ENCODE assay signal across 9 cellular contexts in the genomic region with DNA sequence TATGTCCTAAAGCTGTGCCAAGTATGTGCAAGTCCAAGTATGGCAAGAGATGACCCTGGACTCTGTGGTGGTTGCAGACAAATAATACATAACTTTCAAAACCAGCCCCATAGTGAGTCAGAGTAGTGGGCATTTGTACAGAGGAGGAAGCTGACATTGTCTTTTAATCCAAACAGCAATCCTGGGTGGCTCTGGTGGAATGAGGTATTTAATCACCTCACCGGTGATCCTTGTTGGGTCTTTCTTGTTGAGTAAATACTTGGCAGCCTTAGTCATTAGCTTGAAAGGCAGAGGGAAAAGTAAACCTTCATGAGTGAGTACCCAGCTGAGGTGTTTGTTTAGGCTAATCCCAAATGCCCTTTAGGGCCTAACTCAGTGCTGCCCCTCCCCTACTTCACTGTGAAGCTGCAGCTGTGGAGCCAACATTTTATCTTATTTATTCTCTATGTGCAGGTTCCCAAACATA.
A peak's percentile ranks its signal among the peaks of the same experiment; 100 is the strongest.
DNase-seq lines count a peak whose midpoint lies in the region; ATAC-seq, FAIRE-seq and TF ChIP-seq lines count a peak whose summit lies in the region.
"Had no signal": no experiment of that assay in that cellular context is flagged by ENCODE, and none has a peak within 500 bp of the region (broad histone marks: within the 10 kb centered on the region; RNA-seq: fewer than 3 reads in every experiment).

No MANE protein-coding gene starts in this region.

- DNase-seq in DMS53 treated with DMSO at 0.1 percent for 48 hours (lab: John Stamatoyannopoulos, UW; ENCODE audit: unreplicated experiment) (peak; percentile 98), NCI-H146 treated with DMSO at 0.1 percent for 48 hours (lab: John Stamatoyannopoulos, UW; ENCODE audit: unreplicated experiment) (peak; percentile 87), astrocyte (ENCODE audit: low read depth) (peak; percentile 77), lung microvascular endothelial cell (ENCODE audit: low read depth in 2 of 2) (peak; percentile 25 to 51), MV-4-11 (lab: John Stamatoyannopoulos, UW) (no peak)
- DNase-seq in activated naive CD4-positive, alpha-beta T cell treated with Interleukin-2 at 50 U/mL for 16 hours = no peak
- DNase-seq: nucleus accumbens had no signal

- no peak overlapping the region for H3K4me2 ChIP-seq in astrocyte (ENCODE audit: low read length)

- H3K9ac ChIP-seq in astrocyte (ENCODE audit: low read length) = no peak overlapping the region

- no peak overlapping the region for H2AFZ ChIP-seq in astrocyte (ENCODE audit: low read depth, low read length)

- no peak overlapping the region for H3K4me3 Mint-ChIP-seq in astrocyte (ENCODE audit: unreplicated experiment)

- H3K4me3 ChIP-seq in astrocyte (ENCODE audit: insufficient read depth, low read depth, low read length) = no peak overlapping the region

- no peaks in the 10 kb centered on the region for H3K9me3 Mint-ChIP-seq in astrocyte (ENCODE audit: unreplicated experiment)

- ATAC-seq in HG03565 (IDR thresholded peaks at IDR 0.05; ENCODE audit: unreplicated experiment) (no peak), HG02852 (IDR thresholded peaks at IDR 0.05; ENCODE audit: unreplicated experiment) (no peak)

- peaks cover 19% of the 10 kb centered on the region for H3K4me1 Mint-ChIP-seq in astrocyte (ENCODE audit: low read depth, unreplicated experiment)

- no peak overlapping the region for H3K27ac Mint-ChIP-seq in astrocyte (ENCODE audit: unreplicated experiment)

- no peak overlapping the region for H3K27ac ChIP-seq in astrocyte (ENCODE audit: low read depth, low read length)

- H3K36me3 Mint-ChIP-seq in astrocyte (ENCODE audit: low read depth, unreplicated experiment) = no peaks in the 10 kb centered on the region

- no peaks in the 10 kb centered on the region for H3K9me3 ChIP-seq in astrocyte (ENCODE audit: insufficient read depth, low read depth, low read length)

- H3K36me3 ChIP-seq in astrocyte (ENCODE audit: insufficient read depth, low read length) = no peaks in the 10 kb centered on the region

- peaks cover 10% of the 10 kb centered on the region for H3K4me1 ChIP-seq in astrocyte (ENCODE audit: insufficient read depth, low read length)

- no peak for FAIRE-seq in astrocyte (lab: Jason Lieb, UNC)

- no peaks in the 10 kb centered on the region for H4K20me1 ChIP-seq in astrocyte (ENCODE audit: insufficient read depth, low read length)

- H3K27me3 Mint-ChIP-seq in astrocyte (ENCODE audit: low read depth, unreplicated experiment) = no peaks in the 10 kb centered on the region

- H3K79me2 ChIP-seq in astrocyte (ENCODE audit: insufficient read depth, low read length) = no peaks in the 10 kb centered on the region

- TF ChIP-seq CTCF in astrocyte (IDR thresholded peaks at IDR 0.05; ENCODE audit: insufficient read depth, low read depth, low read length) = no peak

- H3K27me3 ChIP-seq in astrocyte (ENCODE audit: insufficient read depth, low read length) = no peaks in the 10 kb centered on the region

Comparison
In these comparisons a context has a peak if more than half of its experiments do, and no peak if none do; other contexts are left out.
1. DNase-seq: peak in DMS53 treated with DMSO at 0.1 percent for 48 hours (single experiment), NCI-H146 treated with DMSO at 0.1 percent for 48 hours (single experiment), astrocyte (single experiment) and lung microvascular endothelial cell (2 of 2); none in activated naive CD4-positive, alpha-beta T cell treated with Interleukin-2 at 50 U/mL for 16 hours (single experiment) and MV-4-11 (single experiment).